1 cellular context compared by ENCODE assay signal in genomic region chr1:59116920-59117542, GRCh38.
A peak's percentile ranks its signal among the peaks of the same experiment; 100 is the strongest.
TF ChIP-seq lines count a peak whose summit lies in the region.

No MANE protein-coding gene starts in this region.

TF ChIP-seq in H1, 55 proteins besides CTCF, POLR2A, EP300 and RAD21 (continued from another document):
- TF ChIP-seq CHD7 (IDR thresholded peaks at IDR 0.05; ENCODE audit: insufficient replicate concordance, low read length) (peak; percentile 75), CREB1 (IDR thresholded peaks at IDR 0.05) (0 out of 2 replicates have a peak, but pooled peaks have one; percentile 27), MAX (IDR thresholded peaks at IDR 0.05) (no peak), TEAD4 (IDR thresholded peaks at IDR 0.05; ENCODE audit: low read depth, low read length) (no peak)
